In genomic region chr17:81923302-81924260, GRCh38 we compare ENCODE assay signal across 8 cellular contexts. TPM values are rescaled to one million over a fixed set of nuclear protein-coding genes. Genes with fewer than 3 reads are reported as not detected.
A peak's percentile ranks its signal among the peaks of the same experiment; 100 is the strongest.
DNase-seq lines count a peak whose midpoint lies in the region; ATAC-seq and TF ChIP-seq lines count a peak whose summit lies in the region.

No MANE protein-coding gene starts in this region.

- TF ChIP-seq EP300 in tibial nerve (IDR thresholded peaks at IDR 0.05): no peak

- TF ChIP-seq POLR2A in right lobe of liver (IDR thresholded peaks at IDR 0.05): peak; percentile 27
- TF ChIP-seq POLR2A in tibial nerve (IDR thresholded peaks at IDR 0.05): no peak

- peak overlapping the region; percentile 82 for H3K9ac ChIP-seq in NT2/D1 (ENCODE audit: insufficient read length, low read depth)

- peak; percentile 74 for DNase-seq in EL
- no peak for DNase-seq in NT2/D1 (ENCODE audit: low read depth, low spot score)
- peak in 6 of 10 donors; percentile 56 to 76 (median 68) for DNase-seq in dorsolateral prefrontal cortex
- peak; percentile 79 to 88 (median 82) for DNase-seq in right lobe of liver
- peak; percentile 36 to 46 for DNase-seq in tibial nerve (ENCODE audit: low spot score in 2 of 2)
- DNase-seq in pons (ENCODE audit: low spot score): no peak

- 4% methylated on average over 8 of the region's 32 CpGs for WGBS in right lobe of liver (ENCODE audit: insufficient coverage, low coverage, low lambda C conversion rate, missing lambda C conversion rate)
- 17 to 27% methylated on average over 25 to 28 of the region's 32 CpGs for WGBS in tibial nerve, 2 donors

- H3K27me3 ChIP-seq in NT2/D1 (ENCODE audit: insufficient read depth, insufficient read length) (peaks cover 5% of the 10 kb centered on the region), dorsolateral prefrontal cortex (no peaks in the 10 kb centered on the region), right lobe of liver (no peaks in the 10 kb centered on the region), tibial nerve (no peaks in the 10 kb centered on the region)

- H3K4me1 ChIP-seq in NT2/D1 (ENCODE audit: insufficient read depth, insufficient read length) (peaks cover 43% of the 10 kb centered on the region), right lobe of liver (peaks cover 0 to 72% (median 31%) of the 10 kb centered on the region in 4 donors), tibial nerve (peaks cover 0 to 69% (median 40%) of the 10 kb centered on the region in 4 donors)

- H3K4me3 ChIP-seq in NT2/D1 (ENCODE audit: insufficient read length, low read depth) (peak overlapping the region; percentile 42), dorsolateral prefrontal cortex (peak overlapping the region in 55 of 59 donors; percentile 2 to 57 (median 35)), right lobe of liver (peak overlapping the region; percentile 29 to 57 (median 48)), tibial nerve (peak overlapping the region in 2 of 4 donors; percentile 26 to 34)

- intact Hi-C loops in dorsolateral prefrontal cortex (cut with DNase I): no loop called here
- intact Hi-C loops in right lobe of liver (cut with DNase I): no loop called here

- no peak for TF ChIP-seq CTCF in dorsolateral prefrontal cortex (IDR thresholded peaks at IDR 0.05 in 54 of 56, conservative IDR thresholded peaks at IDR 0.05 in 2 of 56; ENCODE audit: low read depth in 1 of 56, partially characterized antibody in 56 of 56)
- no peak for TF ChIP-seq CTCF in right lobe of liver (IDR thresholded peaks at IDR 0.05)
- no peak for TF ChIP-seq CTCF in tibial nerve (IDR thresholded peaks at IDR 0.05)

- ATAC-seq in right lobe of liver (peak; percentile 33 to 43 (median 42)), HG03045 (IDR thresholded peaks at IDR 0.05; ENCODE audit: unreplicated experiment) (no peak), HG03442 (IDR thresholded peaks at IDR 0.05; ENCODE audit: unreplicated experiment) (no peak)

- H3K36me3 ChIP-seq in NT2/D1 (ENCODE audit: insufficient read depth, insufficient read length, low read length) (peaks cover 48% of the 10 kb centered on the region), right lobe of liver (peaks cover 0 to 10% (median 4%) of the 10 kb centered on the region in 4 donors), tibial nerve (peaks cover 0 to 36% (median 3%) of the 10 kb centered on the region in 3 donors)

- H3K9me3 ChIP-seq in NT2/D1 (ENCODE audit: insufficient read depth, low read length) (no peaks in the 10 kb centered on the region), right lobe of liver (no peaks in the 10 kb centered on the region), tibial nerve (no peaks in the 10 kb centered on the region)

- peak overlapping the region in 54 of 59 donors; percentile 20 to 86 (median 69) for H3K27ac ChIP-seq in dorsolateral prefrontal cortex
- H3K27ac ChIP-seq in right lobe of liver: peak overlapping the region; percentile 36 to 80 (median 54)
- peak overlapping the region in 3 of 4 donors; percentile 39 to 62 (median 56) for H3K27ac ChIP-seq in tibial nerve

RNA-seq across cellular contexts. Expression of gene MAFG, which starts 4.0 kb away (rescaled TPM):
- total RNA-seq in dorsolateral prefrontal cortex (10 to 100 TPM; 30.1 to 60.2 (median 41.1) TPM), right lobe of liver (10 to 100 TPM in 2 of 6 experiments, 1 to 10 TPM in 4; 7.4 to 12.9 (median 9.2) TPM), tibial nerve (10 to 100 TPM; 17.9 to 25.5 (median 22.5) TPM)

RNA-seq across cellular contexts. Expression of gene SIRT7, which starts 5.6 kb away (rescaled TPM):
- 10 to 100 TPM; 15.0 to 55.8 (median 25.6) TPM for total RNA-seq in dorsolateral prefrontal cortex
- 10 to 100 TPM in 4 of 6 experiments, 1 to 10 TPM in 2; 7.4 to 15.0 (median 12.2) TPM for total RNA-seq in right lobe of liver
- total RNA-seq in tibial nerve: 10 to 100 TPM; 22.3 to 42.2 (median 30.7) TPM

RNA-seq across cellular contexts. Expression of gene PCYT2, which starts 12.4 kb away (rescaled TPM):
- total RNA-seq in dorsolateral prefrontal cortex: 10 to 100 TPM; 38.2 to 73.9 (median 55.5) TPM
- total RNA-seq in right lobe of liver: 100 to 1,000 TPM in 1 of 6 experiments, 10 to 100 TPM in 5; 63.5 to 103 (median 89.3) TPM
- 10 to 100 TPM; 36.0 to 64.9 (median 46.6) TPM for total RNA-seq in tibial nerve

RNA-seq across cellular contexts. Expression of gene PYCR1, which starts 13.5 kb away (rescaled TPM):
- total RNA-seq in dorsolateral prefrontal cortex (10 to 100 TPM in 44 of 120 experiments, 1 to 10 TPM in 76; 4.1 to 24.3 (median 9.3) TPM), right lobe of liver (10 to 100 TPM in 1 of 6 experiments, 1 to 10 TPM in 5; 3.2 to 10.6 (median 5.1) TPM), tibial nerve (1 to 10 TPM; 6.3 to 9.9 (median 6.9) TPM)

RNA-seq across cellular contexts. Expression of gene NPB, which starts 21.5 kb away (rescaled TPM):
- total RNA-seq in dorsolateral prefrontal cortex (1 to 10 TPM in 118 of 120 experiments, under 1 TPM in 2; 0.50 to 6.5 (median 3.3) TPM), right lobe of liver (1 to 10 TPM in 2 of 6 experiments, under 1 TPM in 2, not detected in 2; 0.12 to 1.5 (median 0.87) TPM), tibial nerve (1 to 10 TPM in 3 of 4 donors, not detected in 1; 4.2 to 8.7 (median 5.4) TPM)

Comparison
In these comparisons a context has a peak if more than half of its experiments do, and no peak if none do; other contexts are left out.
1. DNase-seq: peak in EL (single experiment), dorsolateral prefrontal cortex (6 of 10), right lobe of liver (3 of 3) and tibial nerve (2 of 2); none in NT2/D1 (single experiment) and pons (single experiment).
2. ATAC-seq: peak in right lobe of liver (4 of 4); none in HG03045 (single experiment) and HG03442 (single experiment).
3. Peak in every context shown above with its lines, with median percentiles within 50 percentile points of each other: H3K27ac ChIP-seq.